Comparison of ENCODE assay signal across 16 cellular contexts in the genomic region with DNA sequence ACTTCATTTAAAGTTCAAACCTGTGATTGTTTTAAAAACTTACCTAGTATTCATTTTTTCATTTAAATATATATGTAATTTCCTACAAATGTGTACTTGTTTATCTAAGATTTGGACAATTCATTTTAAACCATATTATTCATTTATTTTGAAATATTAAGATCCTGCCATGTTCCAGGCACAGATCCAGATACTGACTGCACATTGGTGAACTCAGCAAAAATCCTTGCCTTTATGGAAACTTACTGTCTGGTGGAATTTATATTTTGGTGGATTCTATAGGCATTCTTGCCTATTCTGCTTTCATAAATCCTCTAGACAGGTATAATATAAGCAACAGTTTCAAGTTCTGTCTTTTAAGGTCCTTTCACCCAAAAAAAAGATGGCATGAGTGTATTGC. TPM values are rescaled to one million over a fixed set of nuclear protein-coding genes. Genes with fewer than 3 reads are reported as not detected.
DNase-seq lines count a peak whose midpoint lies in the region; ATAC-seq, FAIRE-seq and TF ChIP-seq lines count a peak whose summit lies in the region.
"Had no signal": no experiment of that assay in that cellular context is flagged by ENCODE, and none has a peak within 500 bp of the region (broad histone marks: within the 10 kb centered on the region; RNA-seq: fewer than 3 reads in every experiment).

No MANE protein-coding gene starts in this region.

- H3K4me1 ChIP-seq in IMR-90 (ENCODE audit: control insufficient read depth, insufficient read depth, low read length) (peaks cover 13% of the 10 kb centered on the region), adipocyte (ENCODE audit: control insufficient read depth, insufficient read depth, low read length) (peaks cover 28% of the 10 kb centered on the region), left ventricle myocardium inferior (peaks cover 10% of the 10 kb centered on the region)

- H2AK9ac ChIP-seq in IMR-90 (replicated peaks; ENCODE audit: low read depth, low read length, poor library complexity), result no peak overlapping the region

- POLR2A ChIA-PET in IMR-90 (lab: Charles Lee; ENCODE audit: unreplicated experiment), result no interaction called here

- H2BK20ac ChIP-seq in IMR-90 (ENCODE audit: low read depth, low read length), result no peak overlapping the region

- no peak overlapping the region for H4K8ac ChIP-seq in IMR-90 (ENCODE audit: low read depth in 2 of 2, low read length in 2 of 2)

- peak; percentile 21 for DNase-seq in IMR-90
- DNase-seq in adipocyte (ENCODE audit: low read depth), result peak; percentile 43
- peak; percentile 39 for DNase-seq in fibroblast of gingiva (ENCODE audit: low read depth)
- DNase-seq in GOT3 (lab: John Stamatoyannopoulos, UW), result no peak
- DNase-seq in left ventricle myocardium inferior, result no peak
- DNase-seq: CD8-positive, alpha-beta T cell; COR-L47; KG1 had no signal

- H3K23ac ChIP-seq in IMR-90 (ENCODE audit: low read depth, low read length), result no peak overlapping the region

- no peaks in the 10 kb centered on the region; the same call in 1 of the 2 replicates for H3K9me1 ChIP-seq in IMR-90 (ENCODE audit: insufficient read depth, low read length)

- H3K9me3 ChIP-seq in IMR-90 (ENCODE audit: control insufficient read depth, insufficient read depth, low read length) (no peaks in the 10 kb centered on the region), adipocyte (ENCODE audit: control insufficient read depth, low read length) (no peaks in the 10 kb centered on the region), left ventricle myocardium inferior (replicated peaks) (no peaks in the 10 kb centered on the region)

- H3K36me3 ChIP-seq in IMR-90 (ENCODE audit: control insufficient read depth, insufficient read depth, low read length), result no peaks in the 10 kb centered on the region
- H3K36me3 ChIP-seq in adipocyte (ENCODE audit: control insufficient read depth, insufficient read depth, low read length, severe bottlenecking), result no peaks in the 10 kb centered on the region
- H3K36me3 ChIP-seq in left ventricle myocardium inferior, result no peaks in the 10 kb centered on the region

- no peak for TF ChIP-seq POLR2A in IMR-90 (IDR thresholded peaks at IDR 0.05; ENCODE audit: low read depth, low read length)

- no peak overlapping the region for H2BK5ac ChIP-seq in IMR-90 (ENCODE audit: low read depth, low read length, poor library complexity, severe bottlenecking)

- no peak overlapping the region for H2AFZ ChIP-seq in IMR-90 (replicated peaks; ENCODE audit: low read length, poor library complexity)

- ATAC-seq in IMR-90 (ENCODE audit: low read depth), result no peak
- ATAC-seq in HG03280 (IDR thresholded peaks at IDR 0.05; ENCODE audit: unreplicated experiment), result no peak
- ATAC-seq in GM18858 (IDR thresholded peaks at IDR 0.05; ENCODE audit: unreplicated experiment), result no peak
- ATAC-seq: CD8-positive, alpha-beta T cell; GM12878; HCT116 had no signal

- H3K4me3 ChIP-seq in IMR-90 (ENCODE audit: insufficient read depth, low read depth, low read length) (no peak overlapping the region), adipocyte (ENCODE audit: low read length) (no peak overlapping the region), left ventricle myocardium inferior (no peak overlapping the region)
- H3K4me3 ChIP-seq: GM12878 had no signal

- intact Hi-C loops in IMR-90 (cut with micrococcal nuclease), result no loop called here
- intact Hi-C loops in left ventricle myocardium inferior (cut with micrococcal nuclease), result no loop called here

- H2AK5ac ChIP-seq in IMR-90 (ENCODE audit: low read depth, low read length), result no peak overlapping the region

- no peaks in the 10 kb centered on the region; a peak in 1 of 4 replicates for H3K79me1 ChIP-seq in IMR-90 (ENCODE audit: low read depth in 1 of 2, low read length in 2 of 2)

- peak; percentile 46 for FAIRE-seq in A204.1 (lab: Jason Lieb, UNC)
- FAIRE-seq: D721Med, GM12878, GM18507, H54 had no signal

- no peak overlapping the region for H3K4me2 ChIP-seq in IMR-90 (ENCODE audit: low read depth, low read length)

- no TSS peak for BruUV-seq in IMR-90 (replicated peaks; lab: Mats Ljungman, UMichigan)

- dilution Hi-C loops in IMR-90 (cut with HindIII; ENCODE audit: low sequenced_read_pairs, unreplicated experiment), result no loop called here

- no peak overlapping the region for H3K56ac ChIP-seq in IMR-90 (ENCODE audit: extremely low read depth, insufficient read depth, low read length)

- no peak overlapping the region for H3K4ac ChIP-seq in IMR-90 (ENCODE audit: low read depth, low read length)

- in situ Hi-C loops in IMR-90 (cut with MboI; ENCODE audit: low sequenced_read_pairs), result loop anchor here (25.0 kb wide), 1 partner anchor 329 kb away; no protein-coding TSS in a partner anchor

- TF ChIP-seq CTCF in IMR-90 (conservative IDR thresholded peaks at IDR 0.05; ENCODE audit: low read depth, low read length) (no peak), left ventricle myocardium inferior (IDR thresholded peaks at IDR 0.05; ENCODE audit: borderline replicate concordance) (no peak)

- no peak overlapping the region for H2BK120ac ChIP-seq in IMR-90 (ENCODE audit: low read depth, low read length)

- TF ChIP-seq RAD21 in IMR-90 (IDR thresholded peaks at IDR 0.05; ENCODE audit: low read length), result no peak

- no peak overlapping the region for H2BK15ac ChIP-seq in IMR-90 (ENCODE audit: low read depth, low read length)

- no peak overlapping the region for H4K5ac ChIP-seq in IMR-90 (ENCODE audit: low read depth, low read length)

- H3K27me3 ChIP-seq in IMR-90 (ENCODE audit: control insufficient read depth, insufficient read depth, low read length) (no peaks in the 10 kb centered on the region), adipocyte (replicated peaks; ENCODE audit: control insufficient read depth, insufficient read depth, low read length) (no peaks in the 10 kb centered on the region), left ventricle myocardium inferior (ENCODE audit: low read depth) (no peaks in the 10 kb centered on the region)

- H3K9ac ChIP-seq in IMR-90 (ENCODE audit: low read depth, low read length), result no peak overlapping the region
- H3K9ac ChIP-seq in adipocyte (ENCODE audit: low read length), result no peak overlapping the region

- H3K27ac ChIP-seq in IMR-90 (ENCODE audit: insufficient read depth, low read length) (no peak overlapping the region), left ventricle myocardium inferior (replicated peaks) (no peak overlapping the region)

- H4K91ac ChIP-seq in IMR-90 (ENCODE audit: insufficient read depth, low read depth, low read length), result no peak overlapping the region

- no peak overlapping the region for H3K18ac ChIP-seq in IMR-90 (ENCODE audit: low read depth, low read length)

- no peaks in the 10 kb centered on the region for H4K20me1 ChIP-seq in IMR-90 (ENCODE audit: insufficient read depth, low read length)

- no peak overlapping the region for H3K14ac ChIP-seq in IMR-90 (replicated peaks; ENCODE audit: low read depth, low read length)

- CTCF ChIA-PET in IMR-90 (lab: Yijun Ruan, JAX), result interaction anchor here (0.7 kb wide), 1 partner anchor 207 kb away, joined by 3 read pairs; no protein-coding TSS in a partner anchor

TF ChIP-seq in IMR-90, 13 proteins besides CTCF, POLR2A, EP300 and RAD21:
- TF ChIP-seq SMC3 (IDR thresholded peaks at IDR 0.05; ENCODE audit: low read depth, low read length) (no peak), BHLHE40 (IDR thresholded peaks at IDR 0.05; ENCODE audit: low read depth, low read length) (no peak), FOS (IDR thresholded peaks at IDR 0.05; ENCODE audit: low read depth, low read length) (no peak), RFX5 (IDR thresholded peaks at IDR 0.05; ENCODE audit: low read depth, low read length) (no peak), CHD1 (IDR thresholded peaks at IDR 0.05; ENCODE audit: low read depth, low read length) (no peak), CEBPB (IDR thresholded peaks at IDR 0.05; ENCODE audit: low read depth, low read length) (no peak), MAZ (IDR thresholded peaks at IDR 0.05; ENCODE audit: borderline replicate concordance, low read depth, low read length) (no peak), RCOR1 (IDR thresholded peaks at IDR 0.05; ENCODE audit: insufficient replicate concordance, low read length) (no peak), MAFK (IDR thresholded peaks at IDR 0.05; ENCODE audit: low read depth, low read length) (no peak)
- TF ChIP-seq, protein P1, sequence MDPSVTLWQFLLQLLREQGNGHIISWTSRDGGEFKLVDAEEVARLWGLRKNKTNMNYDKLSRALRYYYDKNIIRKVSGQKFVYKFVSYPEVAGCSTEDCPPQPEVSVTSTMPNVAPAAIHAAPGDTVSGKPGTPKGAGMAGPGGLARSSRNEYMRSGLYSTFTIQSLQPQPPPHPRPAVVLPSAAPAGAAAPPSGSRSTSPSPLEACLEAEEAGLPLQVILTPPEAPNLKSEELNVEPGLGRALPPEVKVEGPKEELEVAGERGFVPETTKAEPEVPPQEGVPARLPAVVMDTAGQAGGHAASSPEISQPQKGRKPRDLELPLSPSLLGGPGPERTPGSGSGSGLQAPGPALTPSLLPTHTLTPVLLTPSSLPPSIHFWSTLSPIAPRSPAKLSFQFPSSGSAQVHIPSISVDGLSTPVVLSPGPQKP (IDR thresholded peaks at IDR 0.05; ENCODE audit: borderline replicate concordance, low read depth, low read length), result no peak

RNA-seq across cellular contexts. Expression of a gene that starts 48.3 kb away (rescaled TPM):
- total RNA-seq in IMR-90 (2012; rRNA removed) (12.7 and 25.0 TPM in 2 replicates), left ventricle myocardium inferior (21.1 TPM)
- polyA plus RNA-seq in IMR-90 (2012; rRNA removed), result 20.0 and 21.1 TPM in 2 replicates
- 3.1 and 5.8 TPM in 2 replicates for polyA plus RNA-seq in IMR-90 (2012; cell fraction: cytosol; rRNA removed)
- polyA plus RNA-seq in IMR-90 (2012; cell fraction: nucleus; rRNA removed; ENCODE audit: low replicate concordance), result 0.63 and 4.8 TPM in 2 replicates

Comparison
In these comparisons a context has a peak if more than half of its experiments do, and no peak if none do; other contexts are left out.
1. DNase-seq: peak in IMR-90 (single experiment), adipocyte (single experiment) and fibroblast of gingiva (single experiment); none in GOT3 (single experiment) and left ventricle myocardium inferior (single experiment).